Comparison of ENCODE assay signal across 1 cellular context in genomic region chr5:34718516-34718915, GRCh38.
TF ChIP-seq lines count a peak whose summit lies in the region.

No MANE protein-coding gene starts in this region.

TF ChIP-seq in GM23338, 12 proteins besides CTCF, POLR2A, EP300 and RAD21 (continued from another document):
- TF ChIP-seq ZNF331 (CRISPR knock-in tag; IDR thresholded peaks at IDR 0.05; ENCODE audit: low read depth), result no peak
- TF ChIP-seq REST (IDR thresholded peaks at IDR 0.05; ENCODE audit: unreplicated experiment), result no peak
- TF ChIP-seq ZNF114 (CRISPR knock-in tag; IDR thresholded peaks at IDR 0.05), result no peak
- no peak for TF ChIP-seq JUNB (IDR thresholded peaks at IDR 0.05; ENCODE audit: unreplicated experiment)
- TF ChIP-seq ETS1 (IDR thresholded peaks at IDR 0.05), result no peak
- no peak for TF ChIP-seq EZH2phosphoT487 (IDR thresholded peaks at IDR 0.05; ENCODE audit: unreplicated experiment)
- no peak for TF ChIP-seq EZH2 (IDR thresholded peaks at IDR 0.05; ENCODE audit: low read depth, unreplicated experiment)
